Comparison of ENCODE assay signal across 1 cellular context in the genomic region with DNA sequence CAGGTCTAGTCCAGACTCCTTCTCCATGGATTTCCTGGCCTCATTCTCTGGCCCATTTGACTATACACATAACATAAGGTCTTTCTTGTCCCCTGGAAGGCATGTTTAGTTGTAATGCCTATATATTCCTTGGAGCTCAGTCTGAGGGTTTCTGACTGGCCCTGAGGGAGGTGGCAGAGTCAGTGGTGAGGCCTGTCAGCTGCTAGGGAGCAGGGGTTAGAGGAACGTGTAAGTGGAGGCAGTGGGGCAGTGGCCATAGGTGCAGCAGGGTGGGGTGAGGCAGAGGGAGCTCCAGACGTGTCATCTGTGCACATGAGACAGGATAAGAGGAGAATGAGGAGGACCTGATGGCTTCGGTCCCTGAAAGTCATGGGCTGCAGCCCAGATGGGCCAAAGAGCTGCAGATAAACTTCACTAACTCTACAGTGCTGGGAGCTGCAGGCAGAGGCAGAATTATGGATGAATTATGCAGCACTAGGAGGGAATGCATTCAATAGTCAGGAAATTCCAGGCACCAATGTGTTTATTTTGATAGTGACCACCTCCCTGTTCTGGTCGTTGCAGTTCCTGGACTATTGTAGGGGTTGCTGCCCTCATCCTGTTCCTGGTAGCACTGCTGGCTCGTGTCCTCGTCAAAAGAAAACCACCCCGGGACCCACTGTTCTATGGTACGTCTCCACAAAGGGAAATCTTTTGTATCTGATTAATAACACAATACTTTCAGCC.
TF ChIP-seq lines count a peak whose summit lies in the region.

No MANE protein-coding gene starts in this region.

TF ChIP-seq in HepG2, 621 proteins besides CTCF, POLR2A, EP300 and RAD21:
- TF ChIP-seq MAFG (CRISPR knock-in tag; IDR thresholded peaks at IDR 0.05) (no peak), ZNF615 (CRISPR knock-in tag; IDR thresholded peaks at IDR 0.05; ENCODE audit: borderline replicate concordance) (no peak), DMAP1 (CRISPR knock-in tag; IDR thresholded peaks at IDR 0.05) (no peak), AKNA (CRISPR knock-in tag; IDR thresholded peaks at IDR 0.05; ENCODE audit: borderline replicate concordance) (no peak), MED13 (CRISPR knock-in tag; IDR thresholded peaks at IDR 0.05) (no peak), ZNF276 (CRISPR knock-in tag; IDR thresholded peaks at IDR 0.05; ENCODE audit: low read depth) (no peak), SPEN (CRISPR knock-in tag; IDR thresholded peaks at IDR 0.05; ENCODE audit: low read depth) (no peak), ZNF160 (CRISPR knock-in tag; IDR thresholded peaks at IDR 0.05) (no peak), HOXD1 (CRISPR knock-in tag; IDR thresholded peaks at IDR 0.05) (no peak), ZBTB7B (CRISPR knock-in tag; IDR thresholded peaks at IDR 0.05) (no peak)
- TF ChIP-seq, protein P1, sequence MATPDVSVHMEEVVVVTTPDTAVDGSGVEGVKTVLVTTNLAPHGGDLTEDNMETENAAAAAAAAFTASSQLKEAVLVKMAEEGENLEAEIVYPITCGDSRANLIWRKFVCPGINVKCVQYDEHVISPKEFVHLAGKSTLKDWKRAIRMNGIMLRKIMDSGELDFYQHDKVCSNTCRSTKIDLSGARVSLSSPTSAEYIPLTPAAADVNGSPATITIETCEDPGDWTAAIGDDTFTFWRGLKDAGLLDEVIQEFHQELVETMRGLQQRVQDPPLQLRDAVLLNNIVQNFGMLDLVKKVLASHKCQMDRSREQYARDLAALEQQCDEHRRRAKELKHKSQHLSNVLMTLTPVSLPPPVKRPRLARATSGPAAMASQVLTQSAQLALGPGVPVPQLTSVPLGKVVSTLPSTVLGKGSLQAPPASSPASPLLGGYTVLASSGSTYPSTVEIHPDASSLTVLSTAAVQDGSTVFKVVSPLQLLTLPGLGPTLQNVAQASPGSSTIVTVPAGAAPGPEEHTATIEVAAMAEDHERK (CRISPR knock-in tag; IDR thresholded peaks at IDR 0.05; ENCODE audit: low read depth) = no peak
- TF ChIP-seq, protein P2, sequence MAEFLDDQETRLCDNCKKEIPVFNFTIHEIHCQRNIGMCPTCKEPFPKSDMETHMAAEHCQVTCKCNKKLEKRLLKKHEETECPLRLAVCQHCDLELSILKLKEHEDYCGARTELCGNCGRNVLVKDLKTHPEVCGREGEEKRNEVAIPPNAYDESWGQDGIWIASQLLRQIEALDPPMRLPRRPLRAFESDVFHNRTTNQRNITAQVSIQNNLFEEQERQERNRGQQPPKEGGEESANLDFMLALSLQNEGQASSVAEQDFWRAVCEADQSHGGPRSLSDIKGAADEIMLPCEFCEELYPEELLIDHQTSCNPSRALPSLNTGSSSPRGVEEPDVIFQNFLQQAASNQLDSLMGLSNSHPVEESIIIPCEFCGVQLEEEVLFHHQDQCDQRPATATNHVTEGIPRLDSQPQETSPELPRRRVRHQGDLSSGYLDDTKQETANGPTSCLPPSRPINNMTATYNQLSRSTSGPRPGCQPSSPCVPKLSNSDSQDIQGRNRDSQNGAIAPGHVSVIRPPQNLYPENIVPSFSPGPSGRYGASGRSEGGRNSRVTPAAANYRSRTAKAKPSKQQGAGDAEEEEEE (CRISPR knock-in tag; IDR thresholded peaks at IDR 0.05; ENCODE audit: borderline replicate concordance) = no peak
